ENCODE assay signal across 22 cellular contexts in genomic region chr22:29190915-29191314, GRCh38. TPM values are rescaled to one million over a fixed set of nuclear protein-coding genes. Genes with fewer than 3 reads are reported as not detected.
DNase-seq lines count a peak whose midpoint lies in the region; FAIRE-seq and TF ChIP-seq lines count a peak whose summit lies in the region.
"Had no signal": no experiment of that assay in that cellular context is flagged by ENCODE, and none has a peak within 500 bp of the region (broad histone marks: within the 10 kb centered on the region; RNA-seq: fewer than 3 reads in every experiment).

No MANE protein-coding gene starts in this region.

- DNase-seq in AG20443 (ENCODE audit: low spot score): peak; percentile 23
- DNase-seq in NCI-H2171 (lab: John Stamatoyannopoulos, UW): peak; percentile 72
- peak; percentile 14 for DNase-seq in bronchial epithelial cell (ENCODE audit: low read depth)
- peak; percentile 10 for DNase-seq in kidney
- no peak for DNase-seq in nucleus accumbens (lab: John Stamatoyannopoulos, UW)
- no peak for DNase-seq in stimulated activated CD4-positive, alpha-beta T cell treated with anti-CD3 and anti-CD28 coated beads, Interleukin-15, amount 100 ng/mL, for 24 hours
- DNase-seq in DMS153 treated with DMSO at 0.1 percent for 48 hours (lab: John Stamatoyannopoulos, UW; ENCODE audit: unreplicated experiment): no peak
- DNase-seq: AML-193; C1 segment of cervical spinal cord; CD8-positive, alpha-beta T cell; DMS153; H9; KG1; MG63; NCI-H1105 treated with DMSO at 0.1 percent for 48 hours; NCI-H2081; NCI-H345; NCI-H524; NCI-H774 had no signal

- intact Hi-C loops in kidney (cut with DNase I): no loop called here

- no peak overlapping the region for H3K9ac ChIP-seq in kidney (ENCODE audit: low read length in 2 of 2)

- no peaks in the 10 kb centered on the region for H3K9me3 ChIP-seq in kidney (ENCODE audit: control insufficient read depth in 1 of 2, low read length in 2 of 2)
- H3K9me3 ChIP-seq: MG63 had no signal

- no peak overlapping the region for H3K27ac ChIP-seq in kidney (ENCODE audit: low read depth in 2 of 2, low read length in 2 of 2)

- H3K4me3 ChIP-seq in bronchial epithelial cell (ENCODE audit: low read depth, low read length): no peak overlapping the region
- H3K4me3 ChIP-seq in kidney (ENCODE audit: low read length in 2 of 2): no peak overlapping the region
- H3K4me3 ChIP-seq: GM23338, MG63 had no signal

- H3K4me1 ChIP-seq in kidney (ENCODE audit: control insufficient read depth in 1 of 2, insufficient read depth in 1 of 2, low read depth in 1 of 2, low read length in 2 of 2): peaks cover 0 to 3% of the 10 kb centered on the region in 2 donors

- no peaks in the 10 kb centered on the region for H3K27me3 ChIP-seq in bronchial epithelial cell (ENCODE audit: control insufficient read depth, insufficient read depth, low read length)
- H3K27me3 ChIP-seq: MG63 had no signal

- no peaks in the 10 kb centered on the region for H3K36me3 ChIP-seq in bronchial epithelial cell (ENCODE audit: control insufficient read depth, insufficient read depth, low read length)
- H3K36me3 ChIP-seq in kidney (ENCODE audit: control insufficient read depth in 1 of 2, insufficient read depth in 2 of 2, low read length in 2 of 2): no peaks in the 10 kb centered on the region
- H3K36me3 ChIP-seq: MG63 had no signal

- TF ChIP-seq CTCF in bronchial epithelial cell (IDR thresholded peaks at IDR 0.05; ENCODE audit: insufficient read depth, low read length, severe bottlenecking) (no peak), kidney (IDR thresholded peaks at IDR 0.05; ENCODE audit: borderline replicate concordance, extremely low read depth, insufficient read depth) (no peak)

- peak; percentile 28 for FAIRE-seq in bronchial epithelial cell (lab: Jason Lieb, UNC)
- FAIRE-seq in kidney (lab: Jason Lieb, UNC): no peak
- FAIRE-seq: RCC 7860 had no signal

RNA-seq across cellular contexts. Expression of gene EMID1, which starts 14.8 kb away (rescaled TPM):
- total RNA-seq in bronchial epithelial cell (not detected in 2 replicates), kidney (9.6 TPM)
- polyA plus RNA-seq in kidney (ENCODE audit: insufficient read depth, low read depth, low replicate concordance): 25.5 TPM
- total RNA-seq: A172; CD8-positive, alpha-beta T cell had no signal

Comparison
In these comparisons a context has a peak if more than half of its experiments do, and no peak if none do; other contexts are left out.
1. DNase-seq: peak in AG20443 (single experiment), NCI-H2171 (single experiment), bronchial epithelial cell (single experiment) and kidney (single experiment); none in nucleus accumbens (0 of 56), stimulated activated CD4-positive, alpha-beta T cell treated with anti-CD3 and anti-CD28 coated beads, Interleukin-15, amount 100 ng/mL, for 24 hours (single experiment) and DMS153 treated with DMSO at 0.1 percent for 48 hours (single experiment).